23 cellular contexts compared by ENCODE assay signal in genomic region chr17:19991252-19991885, GRCh38. TPM values are rescaled to one million over a fixed set of nuclear protein-coding genes. Genes with fewer than 3 reads are reported as not detected.
A peak's percentile ranks its signal among the peaks of the same experiment; 100 is the strongest.
DNase-seq lines count a peak whose midpoint lies in the region; ATAC-seq and TF ChIP-seq lines count a peak whose summit lies in the region.
"Had no signal": no experiment of that assay in that cellular context is flagged by ENCODE, and none has a peak within 500 bp of the region (broad histone marks: within the 10 kb centered on the region; RNA-seq: fewer than 3 reads in every experiment).

No MANE protein-coding gene starts in this region.

- peak overlapping the region; percentile 60 for H3K27ac ChIP-seq in angular gyrus (ENCODE audit: low read depth, low read length)
- H3K27ac ChIP-seq in CD4-positive, alpha-beta T cell (ENCODE audit: low read depth, low read length), result no peak overlapping the region
- no peak overlapping the region for H3K27ac ChIP-seq in thyroid gland
- H3K27ac ChIP-seq: colonic mucosa, gastrocnemius medialis, right lobe of liver had no signal

- intact Hi-C loops in mucosa of descending colon (cut with DNase I, micrococcal nuclease) (loop anchor here (5.0 to 10.0 kb wide), 2 partner anchors 123 to 126 kb away; no protein-coding TSS in a partner anchor), thyroid gland (cut with DNase I) (loop anchor here (5.0 kb wide), 1 partner anchor 131 kb away; no protein-coding TSS in a partner anchor)
- intact Hi-C loops in CD4-positive, alpha-beta T cell (cut with DNase I, micrococcal nuclease), result loop anchor here (5.0 to 10.0 kb wide), 3 partner anchors 321 to 1001 kb away; no protein-coding TSS in a partner anchor

- CTCF ChIA-PET in CD4-positive, alpha-beta T cell (lab: Charles Lee), result interaction anchor here (1.9 kb wide), 1 partner anchor 17 kb away, joined by 13 read pairs; the partner anchor contains the start of gene SPECC1

- no peak for TF ChIP-seq POLR2A in thyroid gland (IDR thresholded peaks at IDR 0.05)

- H3K4me3 ChIP-seq in mucosa of descending colon (no peak overlapping the region), thyroid gland (replicated peaks in 1 of 3) (no peak overlapping the region)
- H3K4me3 ChIP-seq: colonic mucosa, gastrocnemius medialis, HAP-1, right lobe of liver had no signal

- no peaks in the 10 kb centered on the region for H3K36me3 Mint-ChIP-seq in CD4-positive, alpha-beta T cell (ENCODE audit: low read depth)
- H3K36me3 Mint-ChIP-seq: stimulated activated effector memory CD8-positive, alpha-beta T cell treated with anti-CD3 and anti-CD28 coated beads, Interleukin-12 subunit alpha, Interleukin-12 subunit beta, amount 100 ng/mL, for 72 hours; WTC11 had no signal

- H3K4me1 Mint-ChIP-seq in CD4-positive, alpha-beta T cell (ENCODE audit: low read depth), result peaks cover 6% of the 10 kb centered on the region

- H3K9me3 ChIP-seq in mucosa of descending colon, result no peaks in the 10 kb centered on the region
- H3K9me3 ChIP-seq in CD4-positive, alpha-beta T cell (ENCODE audit: control insufficient read depth, low read length), result no peaks in the 10 kb centered on the region
- no peaks in the 10 kb centered on the region for H3K9me3 ChIP-seq in thyroid gland
- H3K9me3 ChIP-seq: BE2C, Caco-2, colonic mucosa, gastrocnemius medialis, HAP-1, right lobe of liver had no signal

- 33 to 40% methylated on average over 4 of the region's 4 CpGs for WGBS in thyroid gland, 2 donors

- H3K27ac Mint-ChIP-seq in CD4-positive, alpha-beta T cell, result no peak overlapping the region
- H3K27ac Mint-ChIP-seq: stimulated activated effector memory CD8-positive, alpha-beta T cell treated with anti-CD3 and anti-CD28 coated beads, Interleukin-12 subunit alpha, Interleukin-12 subunit beta, amount 100 ng/mL, for 72 hours; WTC11 had no signal

- TF ChIP-seq CTCF in mucosa of descending colon (IDR thresholded peaks at IDR 0.05), result no peak
- no peak for TF ChIP-seq CTCF in CD4-positive, alpha-beta T cell (IDR thresholded peaks at IDR 0.05)
- TF ChIP-seq CTCF in thyroid gland (IDR thresholded peaks at IDR 0.05), result no peak

- POLR2A ChIA-PET in CD4-positive, alpha-beta T cell (lab: Charles Lee), result no interaction called here

- H3K4me1 ChIP-seq in mucosa of descending colon (ENCODE audit: low read depth) (peaks cover 4% of the 10 kb centered on the region), thyroid gland (peaks cover 0 to 3% of the 10 kb centered on the region in 2 donors)
- H3K4me1 ChIP-seq: BE2C, colonic mucosa, right lobe of liver had no signal

- H3K9me3 Mint-ChIP-seq in CD4-positive, alpha-beta T cell, result no peaks in the 10 kb centered on the region
- H3K9me3 Mint-ChIP-seq: stimulated activated effector memory CD8-positive, alpha-beta T cell treated with anti-CD3 and anti-CD28 coated beads, Interleukin-12 subunit alpha, Interleukin-12 subunit beta, amount 100 ng/mL, for 72 hours; WTC11 had no signal

- H3K27me3 Mint-ChIP-seq in CD4-positive, alpha-beta T cell, result peaks cover 9% of the 10 kb centered on the region

- ATAC-seq in mucosa of descending colon, result peak; percentile 17
- ATAC-seq in CD4-positive, alpha-beta T cell (ENCODE audit: poor library complexity), result no peak
- ATAC-seq in GM18873 (IDR thresholded peaks at IDR 0.05; ENCODE audit: low FRiP score, unreplicated experiment), result no peak
- ATAC-seq: gastrocnemius medialis; right lobe of liver; stimulated activated effector memory CD8-positive, alpha-beta T cell treated with anti-CD3 and anti-CD28 coated beads, Interleukin-12 subunit alpha, Interleukin-12 subunit beta, amount 100 ng/mL, for 72 hours; WTC11 had no signal

- H3K36me3 ChIP-seq in mucosa of descending colon (ENCODE audit: low read depth), result no peaks in the 10 kb centered on the region
- H3K36me3 ChIP-seq in thyroid gland, result no peaks in the 10 kb centered on the region
- H3K36me3 ChIP-seq: BE2C, colonic mucosa, gastrocnemius medialis, HAP-1, right lobe of liver had no signal

- no peaks in the 10 kb centered on the region for H3K27me3 ChIP-seq in CD4-positive, alpha-beta T cell (ENCODE audit: control insufficient read depth, insufficient read depth, low read length)
- H3K27me3 ChIP-seq in thyroid gland, result no peaks in the 10 kb centered on the region
- H3K27me3 ChIP-seq: BE2C, colonic mucosa, gastrocnemius medialis, right lobe of liver had no signal

- no peak overlapping the region for H3K4me3 Mint-ChIP-seq in CD4-positive, alpha-beta T cell
- H3K4me3 Mint-ChIP-seq: stimulated activated effector memory CD8-positive, alpha-beta T cell treated with anti-CD3 and anti-CD28 coated beads, Interleukin-12 subunit alpha, Interleukin-12 subunit beta, amount 100 ng/mL, for 72 hours; WTC11 had no signal

- peak; percentile 17 for DNase-seq in NCI-H748 (lab: John Stamatoyannopoulos, UW; ENCODE audit: unreplicated experiment)
- no peak for DNase-seq in NCI-H748 treated with DMSO at 0.1 percent for 48 hours (lab: John Stamatoyannopoulos, UW)
- DNase-seq in NCI-H146 treated with DMSO at 0.1 percent for 48 hours (lab: John Stamatoyannopoulos, UW; ENCODE audit: unreplicated experiment), result peak; percentile 46
- no peak for DNase-seq in mucosa of descending colon
- no peak for DNase-seq in CD4-positive, alpha-beta T cell
- DNase-seq in thyroid gland, result no peak
- DNase-seq: ACHN; activated naive CD4-positive, alpha-beta T cell treated with Interleukin-2 at 50 U/mL for 16 hours; amygdala; BE2C; Caco-2; colonic mucosa; DND-41; gastrocnemius medialis; stimulated activated CD4-positive, alpha-beta T cell treated with anti-CD3 and anti-CD28 coated beads, Interleukin-12 subunit alpha, Interleukin-12 subunit beta, amount 100 ng/mL, for 4 hours; stimulated activated CD4-positive, alpha-beta T cell treated with anti-CD3 and anti-CD28 coated beads, Interleukin-4, amount 100 ng/mL, for 1 hour; SW 1271 had no signal

RNA-seq across cellular contexts. Expression of gene AKAP10, which starts 13.7 kb away (rescaled TPM):
- total RNA-seq in mucosa of descending colon (10 to 100 TPM; 25.0 to 41.1 (median 29.9) TPM), thyroid gland (10 to 100 TPM; 34.6 to 65.0 (median 42.0) TPM)
- total RNA-seq in CD4-positive, alpha-beta T cell, result 10 to 100 TPM; 29.2 to 36.0 TPM

RNA-seq across cellular contexts. Expression of gene SPECC1, which starts 17.8 kb away (rescaled TPM):
- total RNA-seq in mucosa of descending colon (10 to 100 TPM; 36.2 to 86.3 (median 85.7) TPM), thyroid gland (10 to 100 TPM; 19.8 to 41.5 (median 24.4) TPM)
- total RNA-seq in CD4-positive, alpha-beta T cell, result 1 to 10 TPM; 4.3 to 4.4 TPM

Comparison
In these comparisons a context has a peak if more than half of its experiments do, and no peak if none do; other contexts are left out.
1. DNase-seq: peak in NCI-H748 (single experiment) and NCI-H146 treated with DMSO at 0.1 percent for 48 hours (single experiment); none in NCI-H748 treated with DMSO at 0.1 percent for 48 hours (single experiment), mucosa of descending colon (0 of 3), CD4-positive, alpha-beta T cell (0 of 10) and thyroid gland (0 of 2).